3 cellular contexts compared by ENCODE assay signal in the genomic region with DNA sequence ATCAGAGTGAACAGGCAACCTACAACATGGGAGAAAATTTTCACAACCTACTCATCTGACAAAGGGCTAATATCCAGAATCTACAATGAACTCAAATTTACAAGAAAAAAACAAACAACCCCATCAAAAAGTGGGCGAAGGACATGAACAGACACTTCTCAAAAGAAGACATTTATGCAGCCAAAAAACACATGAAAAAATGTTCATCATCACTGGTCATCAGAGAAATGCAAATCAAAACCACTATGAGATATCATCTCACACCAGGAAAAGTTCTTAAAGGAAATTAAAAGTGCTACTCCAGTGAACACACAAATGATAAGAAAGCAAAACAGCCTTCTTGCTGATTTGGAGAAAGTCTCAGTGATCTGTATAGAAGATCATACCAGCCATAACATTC. TPM values are rescaled to one million over a fixed set of nuclear protein-coding genes. Genes with fewer than 3 reads are reported as not detected.
DNase-seq lines count a peak whose midpoint lies in the region; TF ChIP-seq lines count a peak whose summit lies in the region.
"Not testable (repeated sequence)": the region's sequence is repeated elsewhere in the genome, so short reads cannot be mapped to it uniquely, and the experiment has no call there.

No MANE protein-coding gene starts in this region.

- POLR2A ChIA-PET in HEK293 (lab: Yijun Ruan, JAX), result not testable (repeated sequence)

- BruUV-seq in Calu3 (replicated peaks; lab: Mats Ljungman, UMichigan), result TSS peak; percentile 13

- H3K9me3 ChIP-seq in HEK293 (ENCODE audit: control insufficient read depth, insufficient read depth, low read depth, low read length), result not testable (repeated sequence)

- not testable (repeated sequence) for H3K4me3 ChIP-seq in HEK293 (ENCODE audit: low read depth, low read length)

- H3K4me1 Mint-ChIP-seq in Calu3 (ENCODE audit: low read depth, unreplicated experiment); endothelial cell (ENCODE audit: unreplicated experiment): not testable (repeated sequence)

- not testable (repeated sequence) for H3K27ac Mint-ChIP-seq in Calu3 (ENCODE audit: unreplicated experiment)
- H3K27ac Mint-ChIP-seq in endothelial cell (ENCODE audit: unreplicated experiment), result peak overlapping the region; percentile 42

- CTCF ChIA-PET in Calu3 (lab: Charles Lee), result interaction anchor here (1.1 kb wide), 1 partner anchor 27 kb away, joined by 3 read pairs; no protein-coding TSS in a partner anchor
- CTCF ChIA-PET in HEK293 (lab: Yijun Ruan, JAX), result not testable (repeated sequence)

- DNase-seq in Calu3; endothelial cell (ENCODE audit: low spot score): not testable (repeated sequence)

- H3K4me3 Mint-ChIP-seq in Calu3 (ENCODE audit: low read depth, unreplicated experiment), result not testable (repeated sequence)
- peak overlapping the region; percentile 51 for H3K4me3 Mint-ChIP-seq in endothelial cell (ENCODE audit: unreplicated experiment)

- peaks cover 11% of the 10 kb centered on the region for H3K36me3 Mint-ChIP-seq in Calu3 (ENCODE audit: insufficient read depth, unreplicated experiment)
- peaks cover 49% of the 10 kb centered on the region for H3K36me3 Mint-ChIP-seq in endothelial cell (ENCODE audit: low read depth, unreplicated experiment)

- TF ChIP-seq CTCF in Calu3 (IDR thresholded peaks at IDR 0.05; ENCODE audit: unreplicated experiment); HEK293 (tag by site-specific recombination; IDR thresholded peaks at IDR 0.05); endothelial cell (IDR thresholded peaks at IDR 0.05; ENCODE audit: unreplicated experiment): not testable (repeated sequence)

- not testable (repeated sequence) for H3K27me3 Mint-ChIP-seq in Calu3 (ENCODE audit: unreplicated experiment); endothelial cell (ENCODE audit: unreplicated experiment)

- intact Hi-C loops in Calu3 (cut with micrococcal nuclease; ENCODE audit: unreplicated experiment), result not testable (repeated sequence)

- not testable (repeated sequence) for H3K9me3 Mint-ChIP-seq in Calu3 (ENCODE audit: low read depth, unreplicated experiment); endothelial cell (ENCODE audit: unreplicated experiment)

- H3K27ac ChIP-seq in HEK293 (ENCODE audit: extremely low read depth, low read depth, low read length), result not testable (repeated sequence)

- peaks cover 6 to 44% of the 10 kb centered on the region in 2 experiments; a peak in 2 of 3 replicates for H3K36me3 ChIP-seq in HEK293 (ENCODE audit: control insufficient read depth in 2 of 2, insufficient read depth in 1 of 2, low read length in 2 of 2)

- not testable (repeated sequence) for H3K4me1 ChIP-seq in HEK293 (ENCODE audit: control insufficient read depth, insufficient read depth, low read length)

TF ChIP-seq in HEK293, 187 proteins besides CTCF, POLR2A, EP300 and RAD21:
- 0 out of 2 replicates have a peak, but pooled peaks have one; percentile 18 for TF ChIP-seq PRDM1 (tag by site-specific recombination; IDR thresholded peaks at IDR 0.05)

RNA-seq across cellular contexts. Expression of gene YEATS2, which starts 42.6 kb away (rescaled TPM):
- total RNA-seq in Calu3 (2022) (54.6 and 57.4 TPM in 2 replicates), endothelial cell (ENCODE audit: unreplicated experiment) (65.1 TPM)
